9 cellular contexts compared by ENCODE assay signal in genomic region chr22:22103078-22103593, GRCh38.
DNase-seq lines count a peak whose midpoint lies in the region; ATAC-seq and TF ChIP-seq lines count a peak whose summit lies in the region.
"Had no signal": no experiment of that assay in that cellular context is flagged by ENCODE, and none has a peak within 500 bp of the region (broad histone marks: within the 10 kb centered on the region; RNA-seq: fewer than 3 reads in every experiment).

No MANE protein-coding gene starts in this region.

- peak; percentile 35 for DNase-seq in activated CD4-positive, alpha-beta memory T cell treated with anti-CD3 and anti-CD28 coated beads for 36 hours
- no peak for DNase-seq in activated CD4-positive, alpha-beta memory T cell treated with anti-CD3 and anti-CD28 coated beads, Interleukin-2, amount 10 ng/mL, durations not matched to agents 7 days and 5 days
- no peak for DNase-seq in MM.1S
- peak; percentile 62 for DNase-seq in endothelial cell (ENCODE audit: low spot score)
- no peak for DNase-seq in smooth muscle cell (lab: John Stamatoyannopoulos, UW; ENCODE audit: unreplicated experiment)
- DNase-seq in NCI-H526 treated with DMSO at 0.1 percent for 48 hours (lab: John Stamatoyannopoulos, UW), result no peak
- no peak for DNase-seq in activated T-cell treated with anti-CD3 and anti-CD28 coated beads, Interleukin-2, amount 50 U/mL, for 1 hour
- DNase-seq: CD4-positive, alpha-beta T cell had no signal

- H3K27ac ChIP-seq in MM.1S (ENCODE audit: low read length) (no peak overlapping the region), smooth muscle cell (ENCODE audit: low read depth) (no peak overlapping the region)

- POLR2A ChIA-PET in activated CD4-positive, alpha-beta memory T cell treated with anti-CD3 and anti-CD28 coated beads for 36 hours (lab: Charles Lee), result no interaction called here
- POLR2A ChIA-PET in activated CD4-positive, alpha-beta memory T cell treated with anti-CD3 and anti-CD28 coated beads, Interleukin-2, amount 10 ng/mL, durations not matched to agents 7 days and 5 days (lab: Charles Lee), result no interaction called here

- intact Hi-C loops in activated CD4-positive, alpha-beta memory T cell treated with anti-CD3 and anti-CD28 coated beads for 36 hours (cut with micrococcal nuclease), result no loop called here

- H3K79me2 ChIP-seq in MM.1S (ENCODE audit: low read length) (no peaks in the 10 kb centered on the region), smooth muscle cell (ENCODE audit: low read depth) (no peaks in the 10 kb centered on the region)

- H3K27ac Mint-ChIP-seq in activated CD4-positive, alpha-beta memory T cell treated with anti-CD3 and anti-CD28 coated beads for 36 hours, result no peak overlapping the region
- no peak overlapping the region for H3K27ac Mint-ChIP-seq in activated CD4-positive, alpha-beta memory T cell treated with anti-CD3 and anti-CD28 coated beads, Interleukin-2, amount 10 ng/mL, durations not matched to agents 7 days and 5 days
- no peak overlapping the region for H3K27ac Mint-ChIP-seq in endothelial cell (ENCODE audit: unreplicated experiment)
- H3K27ac Mint-ChIP-seq: CD4-positive, alpha-beta T cell had no signal

- H4K20me1 ChIP-seq in MM.1S (ENCODE audit: insufficient read depth, low read length) (no peaks in the 10 kb centered on the region), smooth muscle cell (ENCODE audit: low read depth) (no peaks in the 10 kb centered on the region)

- ATAC-seq in HG03469 (IDR thresholded peaks at IDR 0.05; ENCODE audit: unreplicated experiment), result no peak

- peaks cover 9% of the 10 kb centered on the region for H3K27me3 Mint-ChIP-seq in activated CD4-positive, alpha-beta memory T cell treated with anti-CD3 and anti-CD28 coated beads for 36 hours
- peaks cover 18% of the 10 kb centered on the region for H3K27me3 Mint-ChIP-seq in activated CD4-positive, alpha-beta memory T cell treated with anti-CD3 and anti-CD28 coated beads, Interleukin-2, amount 10 ng/mL, durations not matched to agents 7 days and 5 days
- H3K27me3 Mint-ChIP-seq in endothelial cell (ENCODE audit: unreplicated experiment), result peaks cover 1% of the 10 kb centered on the region

- TF ChIP-seq CTCF in MM.1S (IDR thresholded peaks at IDR 0.05; ENCODE audit: low read length) (peak; percentile 56), endothelial cell (IDR thresholded peaks at IDR 0.05; ENCODE audit: unreplicated experiment) (peak; percentile 81), smooth muscle cell (IDR thresholded peaks at IDR 0.05; ENCODE audit: borderline replicate concordance, insufficient read depth, poor library complexity, severe bottlenecking) (peak; percentile 27)

- H3K4me1 Mint-ChIP-seq in activated CD4-positive, alpha-beta memory T cell treated with anti-CD3 and anti-CD28 coated beads for 36 hours (ENCODE audit: low read depth), result no peaks in the 10 kb centered on the region
- no peaks in the 10 kb centered on the region for H3K4me1 Mint-ChIP-seq in activated CD4-positive, alpha-beta memory T cell treated with anti-CD3 and anti-CD28 coated beads, Interleukin-2, amount 10 ng/mL, durations not matched to agents 7 days and 5 days
- no peaks in the 10 kb centered on the region for H3K4me1 Mint-ChIP-seq in endothelial cell (ENCODE audit: unreplicated experiment)

- CTCF ChIA-PET in activated CD4-positive, alpha-beta memory T cell treated with anti-CD3 and anti-CD28 coated beads for 36 hours (lab: Charles Lee), result interaction anchor here (0.8 kb wide), 1 partner anchor 54 kb away, joined by 3 read pairs; no protein-coding TSS in a partner anchor
- CTCF ChIA-PET in activated CD4-positive, alpha-beta memory T cell treated with anti-CD3 and anti-CD28 coated beads, Interleukin-2, amount 10 ng/mL, durations not matched to agents 7 days and 5 days (lab: Charles Lee), result no interaction called here

- H3K9me3 Mint-ChIP-seq in activated CD4-positive, alpha-beta memory T cell treated with anti-CD3 and anti-CD28 coated beads for 36 hours, result no peaks in the 10 kb centered on the region
- no peaks in the 10 kb centered on the region for H3K9me3 Mint-ChIP-seq in activated CD4-positive, alpha-beta memory T cell treated with anti-CD3 and anti-CD28 coated beads, Interleukin-2, amount 10 ng/mL, durations not matched to agents 7 days and 5 days
- H3K9me3 Mint-ChIP-seq in endothelial cell (ENCODE audit: unreplicated experiment), result no peaks in the 10 kb centered on the region
- H3K9me3 Mint-ChIP-seq: CD4-positive, alpha-beta T cell had no signal

- no peak overlapping the region for H3K4me3 Mint-ChIP-seq in activated CD4-positive, alpha-beta memory T cell treated with anti-CD3 and anti-CD28 coated beads for 36 hours
- H3K4me3 Mint-ChIP-seq in activated CD4-positive, alpha-beta memory T cell treated with anti-CD3 and anti-CD28 coated beads, Interleukin-2, amount 10 ng/mL, durations not matched to agents 7 days and 5 days, result no peak overlapping the region
- H3K4me3 Mint-ChIP-seq in endothelial cell (ENCODE audit: unreplicated experiment), result no peak overlapping the region
- H3K4me3 Mint-ChIP-seq: CD4-positive, alpha-beta T cell had no signal

- H3K36me3 Mint-ChIP-seq in activated CD4-positive, alpha-beta memory T cell treated with anti-CD3 and anti-CD28 coated beads for 36 hours, result no peaks in the 10 kb centered on the region
- H3K36me3 Mint-ChIP-seq in activated CD4-positive, alpha-beta memory T cell treated with anti-CD3 and anti-CD28 coated beads, Interleukin-2, amount 10 ng/mL, durations not matched to agents 7 days and 5 days (ENCODE audit: low read depth), result no peaks in the 10 kb centered on the region
- H3K36me3 Mint-ChIP-seq in endothelial cell (ENCODE audit: low read depth, unreplicated experiment), result no peaks in the 10 kb centered on the region

- H3K4me2 ChIP-seq in MM.1S (ENCODE audit: low read depth, low read length) (no peak overlapping the region), smooth muscle cell (no peak overlapping the region)

- H3K36me3 ChIP-seq in MM.1S (replicated peaks; ENCODE audit: insufficient read depth, low read length) (no peaks in the 10 kb centered on the region), smooth muscle cell (ENCODE audit: low read depth) (no peaks in the 10 kb centered on the region)

- H3K4me1 ChIP-seq in MM.1S (ENCODE audit: low read length) (peaks cover 20% of the 10 kb centered on the region), smooth muscle cell (ENCODE audit: low read depth) (no peaks in the 10 kb centered on the region)

- H2AFZ ChIP-seq in MM.1S (ENCODE audit: low read length) (no peak overlapping the region), smooth muscle cell (ENCODE audit: low read depth) (no peak overlapping the region)

- WGBS in smooth muscle cell (ENCODE audit: low lambda C conversion rate), result 61% methylated on average over 6 of the region's 6 CpGs

- H3K27me3 ChIP-seq in MM.1S (replicated peaks; ENCODE audit: insufficient read depth, low read length), result 0 out of 2 replicates have a peak, but pooled peaks cover 3% of the 10 kb centered on the region
- peaks cover 39% of the 10 kb centered on the region for H3K27me3 ChIP-seq in smooth muscle cell (ENCODE audit: low read depth)

- no peaks in the 10 kb centered on the region for H3K9me3 ChIP-seq in MM.1S (replicated peaks; ENCODE audit: insufficient read depth, low read length)
- no peaks in the 10 kb centered on the region for H3K9me3 ChIP-seq in smooth muscle cell (replicated peaks; ENCODE audit: low read depth)

- H3K9ac ChIP-seq in MM.1S (ENCODE audit: low read length) (no peak overlapping the region), smooth muscle cell (ENCODE audit: low read depth) (no peak overlapping the region)

- H3F3A ChIP-seq in MM.1S (ENCODE audit: insufficient read depth, low read length), result peaks cover 17% of the 10 kb centered on the region
- no peaks in the 10 kb centered on the region for H3F3A ChIP-seq in smooth muscle cell (ENCODE audit: low read depth)

- H3K9me2 ChIP-seq in MM.1S (replicated peaks; ENCODE audit: insufficient read depth, low read length), result no peaks in the 10 kb centered on the region

- H3K4me3 ChIP-seq in MM.1S (ENCODE audit: low read length), result no peak overlapping the region
- no peak overlapping the region for H3K4me3 ChIP-seq in smooth muscle cell

Comparison
In these comparisons a context has a peak if more than half of its experiments do, and no peak if none do; other contexts are left out.
1. DNase-seq: peak in activated CD4-positive, alpha-beta memory T cell treated with anti-CD3 and anti-CD28 coated beads for 36 hours (single experiment) and endothelial cell (single experiment); none in activated CD4-positive, alpha-beta memory T cell treated with anti-CD3 and anti-CD28 coated beads, Interleukin-2, amount 10 ng/mL, durations not matched to agents 7 days and 5 days (single experiment), MM.1S (single experiment), smooth muscle cell (single experiment), NCI-H526 treated with DMSO at 0.1 percent for 48 hours (single experiment) and activated T-cell treated with anti-CD3 and anti-CD28 coated beads, Interleukin-2, amount 50 U/mL, for 1 hour (single experiment).
2. CTCF ChIP-seq: peak in every context shown above with its lines; median percentile 81 in endothelial cell; 56 in MM.1S; 27 in smooth muscle cell.